1 cellular context compared by ENCODE assay signal in genomic region chr20:50252715-50253500, GRCh38.
TF ChIP-seq lines count a peak whose summit lies in the region.

No MANE protein-coding gene starts in this region.

TF ChIP-seq in IMR-90, 13 proteins besides CTCF, POLR2A, EP300 and RAD21:
- TF ChIP-seq BHLHE40 (IDR thresholded peaks at IDR 0.05; ENCODE audit: low read depth, low read length) (no peak), ELK1 (IDR thresholded peaks at IDR 0.05; ENCODE audit: borderline replicate concordance, low read depth, low read length) (no peak), NFE2L2 (IDR thresholded peaks at IDR 0.05; ENCODE audit: low read depth, low read length) (no peak), RCOR1 (IDR thresholded peaks at IDR 0.05; ENCODE audit: insufficient replicate concordance, low read length) (no peak), MAZ (IDR thresholded peaks at IDR 0.05; ENCODE audit: borderline replicate concordance, low read depth, low read length) (no peak), CHD1 (IDR thresholded peaks at IDR 0.05; ENCODE audit: low read depth, low read length) (no peak), SMC3 (IDR thresholded peaks at IDR 0.05; ENCODE audit: low read depth, low read length) (no peak), CEBPB (IDR thresholded peaks at IDR 0.05; ENCODE audit: low read depth, low read length) (no peak)
